In genomic region chr6:33191383-33192104, GRCh38 we compare ENCODE assay signal across 10 cellular contexts. TPM values are rescaled to one million over a fixed set of nuclear protein-coding genes. Genes with fewer than 3 reads are reported as not detected.
DNase-seq lines count a peak whose midpoint lies in the region; ATAC-seq and TF ChIP-seq lines count a peak whose summit lies in the region.
"Had no signal": no experiment of that assay in that cellular context is flagged by ENCODE, and none has a peak within 500 bp of the region (broad histone marks: within the 10 kb centered on the region; RNA-seq: fewer than 3 reads in every experiment).

No MANE protein-coding gene starts in this region.

- no peaks in the 10 kb centered on the region for H4K20me1 ChIP-seq in DOHH2 (ENCODE audit: control insufficient read depth, insufficient read depth, low read depth, low read length)

- H3K4me3 Mint-ChIP-seq in naive B cell, result peak overlapping the region; percentile 78 to 96 (median 87)

- intact Hi-C loops in sigmoid colon (cut with DNase I), result no loop called here

- H3K4me1 ChIP-seq in DOHH2 (ENCODE audit: control insufficient read depth, low read length), result peaks cover 11% of the 10 kb centered on the region
- peaks cover 0 to 18% (median 17%) of the 10 kb centered on the region in 4 donors for H3K4me1 ChIP-seq in sigmoid colon

- peaks cover 26 to 54% (median 51%) of the 10 kb centered on the region in 3 donors for H3K27me3 Mint-ChIP-seq in naive B cell

- H3K4me3 ChIP-seq in DOHH2 (ENCODE audit: low read length) (no peak overlapping the region), WERI-Rb-1 (ENCODE audit: low read depth, low read length) (peak overlapping the region; percentile 72), sigmoid colon (no peak overlapping the region)

- no peak for TF ChIP-seq POLR2A in sigmoid colon (IDR thresholded peaks at IDR 0.05)

- H3F3A ChIP-seq in DOHH2 (ENCODE audit: control insufficient read depth, insufficient read depth), result no peaks in the 10 kb centered on the region

- H3K79me2 ChIP-seq in DOHH2 (ENCODE audit: control insufficient read depth, low read length), result no peaks in the 10 kb centered on the region

- DNase-seq in WERI-Rb-1, result no peak
- no peak for DNase-seq in naive B cell
- no peak for DNase-seq in SKM-1 treated with dmso at 0.1 percent for 144 hours (lab: John Stamatoyannopoulos, UW; ENCODE audit: unreplicated experiment)
- no peak for DNase-seq in activated CD8-positive, alpha-beta memory T cell treated with anti-CD3 and anti-CD28 coated beads for 24 hours
- DNase-seq in sigmoid colon, result no peak
- DNase-seq: Kasumi-1, PC-3, transverse colon had no signal

- no peak for ATAC-seq in naive B cell (ENCODE audit: low read depth in 2 of 2)
- ATAC-seq: PC-3 had no signal

- H3K36me3 Mint-ChIP-seq in naive B cell, result peaks cover 0 to 21% of the 10 kb centered on the region in 2 donors

- H3K27ac Mint-ChIP-seq in naive B cell, result peak overlapping the region in 3 of 6 donors; percentile 8 to 79 (median 46)

- no peaks in the 10 kb centered on the region for H3K9me2 ChIP-seq in DOHH2 (replicated peaks; ENCODE audit: control insufficient read depth, low read length)

- no peak for TF ChIP-seq EP300 in sigmoid colon (IDR thresholded peaks at IDR 0.05)

- H3K36me3 ChIP-seq in DOHH2 (ENCODE audit: control insufficient read depth, low read length) (peaks cover 28% of the 10 kb centered on the region), WERI-Rb-1 (peaks cover 30% of the 10 kb centered on the region), sigmoid colon (peaks cover 4 to 24% (median 18%) of the 10 kb centered on the region in 4 donors)

- H3K4me2 ChIP-seq in DOHH2 (ENCODE audit: low read length), result peak overlapping the region; percentile 14; the same call in 1 of the 2 replicates

- H3K27me3 ChIP-seq in DOHH2 (ENCODE audit: control insufficient read depth, low read length) (peaks cover 30% of the 10 kb centered on the region), WERI-Rb-1 (ENCODE audit: insufficient read depth, low read depth, severe bottlenecking) (no peaks in the 10 kb centered on the region), sigmoid colon (peaks cover 0 to 18% (median 13%) of the 10 kb centered on the region in 3 donors)

- no peaks in the 10 kb centered on the region for H3K9me3 ChIP-seq in DOHH2 (ENCODE audit: control insufficient read depth, insufficient read depth, low read length)
- H3K9me3 ChIP-seq in WERI-Rb-1 (ENCODE audit: severe bottlenecking), result no peaks in the 10 kb centered on the region
- H3K9me3 ChIP-seq in sigmoid colon, result no peaks in the 10 kb centered on the region
- H3K9me3 ChIP-seq: adrenal gland, transverse colon had no signal

- TF ChIP-seq CTCF in DOHH2 (IDR thresholded peaks at IDR 0.05; ENCODE audit: low read depth, low read length, poor library complexity, severe bottlenecking), result no peak
- TF ChIP-seq CTCF in WERI-Rb-1 (IDR thresholded peaks at IDR 0.05; ENCODE audit: low read depth, low read length), result no peak
- no peak for TF ChIP-seq CTCF in sigmoid colon (IDR thresholded peaks at IDR 0.05)

- H3K4me1 Mint-ChIP-seq in naive B cell, result peaks cover 34 to 35% (median 35%) of the 10 kb centered on the region in 3 donors

- 24 to 57% methylated on average over 8 of the region's 8 CpGs for WGBS in sigmoid colon, 2 donors

- H3K27ac ChIP-seq in DOHH2 (ENCODE audit: low read depth, low read length), result no peak overlapping the region
- no peak overlapping the region for H3K27ac ChIP-seq in WERI-Rb-1
- no peak overlapping the region for H3K27ac ChIP-seq in sigmoid colon
- H3K27ac ChIP-seq: adrenal gland, transverse colon had no signal

- H3K9me3 Mint-ChIP-seq in naive B cell, result peaks cover 0 to 7% (median 2%) of the 10 kb centered on the region in 7 donors

RNA-seq across cellular contexts. Expression of gene COL11A2, which starts 0.7 kb away (rescaled TPM):
- under 1 TPM in 2 of 6 donors, not detected in 4; 0.09 to 0.30 TPM for polyA plus RNA-seq in naive B cell (ENCODE audit: low read depth in 6 of 6)
- 1 to 10 TPM in 1 of 4 donors, under 1 TPM in 2, not detected in 1; 0.16 to 1.4 (median 0.41) TPM for total RNA-seq in sigmoid colon
- under 1 TPM in 1 of 3 donors, not detected in 2; 0.60 TPM for polyA plus RNA-seq in sigmoid colon

RNA-seq across cellular contexts. Expression of gene RXRB, which starts 8.9 kb away (rescaled TPM):
- polyA plus RNA-seq in naive B cell (ENCODE audit: low read depth in 6 of 6) (10 to 100 TPM in 1 of 6 donors, 1 to 10 TPM in 5; 2.2 to 10.8 (median 7.4) TPM), sigmoid colon (10 to 100 TPM; 15.6 to 33.2 (median 16.2) TPM)
- total RNA-seq in sigmoid colon, result 10 to 100 TPM; 27.8 to 32.4 (median 30.4) TPM

RNA-seq across cellular contexts. Expression of gene SLC39A7, which starts 9.1 kb away (rescaled TPM):
- polyA plus RNA-seq in naive B cell (ENCODE audit: low read depth in 6 of 6), result 10 to 100 TPM; 15.6 to 26.0 (median 17.6) TPM
- 10 to 100 TPM; 48.7 to 52.1 (median 49.8) TPM for total RNA-seq in sigmoid colon
- 100 to 1,000 TPM in 1 of 3 donors, 10 to 100 TPM in 2; 31.2 to 189 (median 31.2) TPM for polyA plus RNA-seq in sigmoid colon

RNA-seq across cellular contexts. Expression of gene HSD17B8, which starts 12.9 kb away (rescaled TPM):
- polyA plus RNA-seq in naive B cell (ENCODE audit: low read depth in 6 of 6) (10 to 100 TPM; 13.8 to 24.1 (median 21.6) TPM), sigmoid colon (10 to 100 TPM; 18.6 to 27.3 (median 21.3) TPM)
- total RNA-seq in sigmoid colon, result 10 to 100 TPM in 3 of 4 donors, not detected in 1; 17.3 to 19.0 (median 18.9) TPM

RNA-seq across cellular contexts. Expression of gene RING1, which starts 16.8 kb away (rescaled TPM):
- polyA plus RNA-seq in naive B cell (ENCODE audit: low read depth in 6 of 6) (10 to 100 TPM in 1 of 6 donors, 1 to 10 TPM in 5; 2.8 to 12.1 (median 7.4) TPM), sigmoid colon (10 to 100 TPM; 27.7 to 36.0 (median 32.7) TPM)
- 10 to 100 TPM; 13.2 to 18.1 (median 17.1) TPM for total RNA-seq in sigmoid colon
